Comparison of ENCODE assay signal across 8 cellular contexts in genomic region chr13:39655041-39655568, GRCh38. TPM values are rescaled to one million over a fixed set of nuclear protein-coding genes. Genes with fewer than 3 reads are reported as not detected.
DNase-seq lines count a peak whose midpoint lies in the region; ATAC-seq and TF ChIP-seq lines count a peak whose summit lies in the region.

No MANE protein-coding gene starts in this region.

- intact Hi-C loops in activated T-helper 2 cell treated with anti-CD3 and anti-CD28 coated beads, Interferon-gamma antibody, Interleukin-2, Interleukin-4, amounts not matched to agents 10 μg/mL and 5 μg/mL and 100 μg/mL, durations not matched to agents 14 hours and 24 hours and 36 hours (cut with micrococcal nuclease): no loop called here
- intact Hi-C loops in tibial artery (cut with DNase I; ENCODE audit: low total_unique reads): no loop called here

- H3K4me1 ChIP-seq in tibial artery: peaks cover 0 to 17% (median 8%) of the 10 kb centered on the region in 4 donors

- H3K36me3 ChIP-seq in tibial artery: peaks cover 0 to 2% (median 0%) of the 10 kb centered on the region in 3 donors

- no peak for TF ChIP-seq CTCF in tibial artery (IDR thresholded peaks at IDR 0.05)

- peaks cover 8% of the 10 kb centered on the region for H3K9me3 Mint-ChIP-seq in activated T-helper 2 cell treated with anti-CD3 and anti-CD28 coated beads, Interferon-gamma antibody, Interleukin-2, Interleukin-4, amounts not matched to agents 10 μg/mL and 5 μg/mL and 100 μg/mL, durations not matched to agents 14 hours and 24 hours and 36 hours

- ATAC-seq in GM18511 (IDR thresholded peaks at IDR 0.05; ENCODE audit: unreplicated experiment): peak; percentile 4
- ATAC-seq in HG02970 (IDR thresholded peaks at IDR 0.05; ENCODE audit: low FRiP score, unreplicated experiment): peak; percentile 17

- H3K4me1 Mint-ChIP-seq in activated T-helper 2 cell treated with anti-CD3 and anti-CD28 coated beads, Interferon-gamma antibody, Interleukin-2, Interleukin-4, amounts not matched to agents 10 μg/mL and 5 μg/mL and 100 μg/mL, durations not matched to agents 14 hours and 24 hours and 36 hours (ENCODE audit: low read depth): peaks cover 20% of the 10 kb centered on the region

- no peaks in the 10 kb centered on the region for H3K9me3 ChIP-seq in tibial artery

- H3K4me3 ChIP-seq in tibial artery: peak overlapping the region; percentile 96 to 100

- peak overlapping the region; percentile 81 for H3K27ac Mint-ChIP-seq in activated T-helper 2 cell treated with anti-CD3 and anti-CD28 coated beads, Interferon-gamma antibody, Interleukin-2, Interleukin-4, amounts not matched to agents 10 μg/mL and 5 μg/mL and 100 μg/mL, durations not matched to agents 14 hours and 24 hours and 36 hours

- H3K27me3 ChIP-seq in tibial artery: no peaks in the 10 kb centered on the region

- DNase-seq in activated T-helper 2 cell treated with anti-CD3 and anti-CD28 coated beads, Interferon-gamma antibody, Interleukin-2, Interleukin-4, amounts not matched to agents 10 μg/mL and 5 μg/mL and 100 μg/mL, durations not matched to agents 14 hours and 24 hours and 36 hours (ENCODE audit: low spot score): no peak
- DNase-seq in kidney tubule cell (ENCODE audit: low spot score): peak; percentile 2
- DNase-seq in tibial artery: no peak
- no peak for DNase-seq in NCI-H345 (lab: John Stamatoyannopoulos, UW)
- no peak for DNase-seq in NCI-H345 treated with DMSO at 0.1 percent for 48 hours (lab: John Stamatoyannopoulos, UW; ENCODE audit: unreplicated experiment)
- DNase-seq in HuH-7 (ENCODE audit: low spot score): no peak

- peaks cover 5% of the 10 kb centered on the region for H3K27me3 Mint-ChIP-seq in activated T-helper 2 cell treated with anti-CD3 and anti-CD28 coated beads, Interferon-gamma antibody, Interleukin-2, Interleukin-4, amounts not matched to agents 10 μg/mL and 5 μg/mL and 100 μg/mL, durations not matched to agents 14 hours and 24 hours and 36 hours (ENCODE audit: low read depth)

- peak overlapping the region; percentile 92 for H3K4me3 Mint-ChIP-seq in activated T-helper 2 cell treated with anti-CD3 and anti-CD28 coated beads, Interferon-gamma antibody, Interleukin-2, Interleukin-4, amounts not matched to agents 10 μg/mL and 5 μg/mL and 100 μg/mL, durations not matched to agents 14 hours and 24 hours and 36 hours (ENCODE audit: low read depth)

- peak overlapping the region; percentile 84 for H3K27ac ChIP-seq in tibial artery

- peaks cover 13% of the 10 kb centered on the region for H3K36me3 Mint-ChIP-seq in activated T-helper 2 cell treated with anti-CD3 and anti-CD28 coated beads, Interferon-gamma antibody, Interleukin-2, Interleukin-4, amounts not matched to agents 10 μg/mL and 5 μg/mL and 100 μg/mL, durations not matched to agents 14 hours and 24 hours and 36 hours (ENCODE audit: low read depth)

RNA-seq across cellular contexts. Expression of gene COG6, which starts 0.4 kb away (rescaled TPM):
- total RNA-seq in activated T-helper 2 cell treated with anti-CD3 and anti-CD28 coated beads, Interferon-gamma antibody, Interleukin-2, Interleukin-4, amounts not matched to agents 10 μg/mL and 5 μg/mL and 100 μg/mL, durations not matched to agents 14 hours and 24 hours and 36 hours: 32.4 and 42.2 TPM in 2 replicates

RNA-seq across cellular contexts. Expression of gene LHFPL6, which starts 52.1 kb away (rescaled TPM):
- total RNA-seq in activated T-helper 2 cell treated with anti-CD3 and anti-CD28 coated beads, Interferon-gamma antibody, Interleukin-2, Interleukin-4, amounts not matched to agents 10 μg/mL and 5 μg/mL and 100 μg/mL, durations not matched to agents 14 hours and 24 hours and 36 hours: 4.8 and 5.8 TPM in 2 replicates
